7 cellular contexts compared by ENCODE assay signal in genomic region chr15:73539212-73539594, GRCh38.
DNase-seq lines count a peak whose midpoint lies in the region; ATAC-seq and TF ChIP-seq lines count a peak whose summit lies in the region.
"Not testable (repeated sequence)": the region's sequence is repeated elsewhere in the genome, so short reads cannot be mapped to it uniquely, and the experiment has no call there.

No MANE protein-coding gene starts in this region.

- TF ChIP-seq POLR2A in right lobe of liver (IDR thresholded peaks at IDR 0.05); transverse colon (IDR thresholded peaks at IDR 0.05): not testable (repeated sequence)

- not testable (repeated sequence) for H2AK5ac ChIP-seq in trophoblast cell (ENCODE audit: low read length)

- intact Hi-C loops in MCF 10A (cut with micrococcal nuclease); right lobe of liver (cut with DNase I); transverse colon (cut with DNase I; ENCODE audit: low total_unique reads): not testable (repeated sequence)

- in situ Hi-C loops in Caki2 (cut with HindIII; ENCODE audit: low pct_unique_long_range_greater_than_20kb, low sequenced_read_pairs); transverse colon (cut with MboI; ENCODE audit: low pct_ligation_motif_present in 1 of 4, low pct_unique_long_range_greater_than_20kb in 1 of 4, low sequenced_read_pairs in 3 of 4): not testable (repeated sequence)

- H3K23ac ChIP-seq in trophoblast cell (ENCODE audit: low read length) = not testable (repeated sequence)

- not testable (repeated sequence) for H3K14ac ChIP-seq in trophoblast cell (ENCODE audit: low read length)

- H2AFZ ChIP-seq in trophoblast cell (ENCODE audit: insufficient read depth, low read length, poor library complexity) = not testable (repeated sequence)

- not testable (repeated sequence) for BruUV-seq in MCF 10A (replicated peaks; lab: Mats Ljungman, UMichigan)

- WGBS in right lobe of liver (ENCODE audit: insufficient coverage, low coverage, low lambda C conversion rate, missing lambda C conversion rate) = 74% methylated on average over 3 of the region's 7 CpGs
- no CpG with 5 or more reads among the region's 7 CpGs for WGBS in trophoblast cell (ENCODE audit: extremely low coverage, insufficient coverage, insufficient read length)
- 25 to 37% methylated on average over 5 to 7 of the region's 7 CpGs for WGBS in transverse colon (ENCODE audit: low coverage in 1 of 2), 2 donors

- not testable (repeated sequence) for H3K79me1 ChIP-seq in trophoblast cell (ENCODE audit: low read length)

- H3K9me3 Mint-ChIP-seq in MCF 10A (ENCODE audit: unreplicated experiment) = not testable (repeated sequence)

- H3K9ac ChIP-seq in trophoblast cell (ENCODE audit: low read length) = not testable (repeated sequence)

- POLR2A ChIA-PET in MCF 10A (lab: Yijun Ruan, JAX) = interaction anchor here (0.7 kb wide), 1 partner anchor 40 kb away, joined by 3 read pairs; no protein-coding TSS in a partner anchor

- H4K8ac ChIP-seq in trophoblast cell (ENCODE audit: low read depth, low read length) = not testable (repeated sequence)

- H2BK12ac ChIP-seq in trophoblast cell (ENCODE audit: low read length) = not testable (repeated sequence)

- not testable (repeated sequence) for H4K91ac ChIP-seq in trophoblast cell (ENCODE audit: low read depth, low read length)

- not testable (repeated sequence) for H3K36me3 Mint-ChIP-seq in MCF 10A (ENCODE audit: insufficient read depth, unreplicated experiment)

- ATAC-seq in foreskin keratinocyte = peak; percentile 14
- peak in 1 of 4 donors; percentile 18 for ATAC-seq in right lobe of liver

- not testable (repeated sequence) for H3K4me3 ChIP-seq in right lobe of liver; trophoblast cell (ENCODE audit: low read depth, low read length); transverse colon

- H3K9me3 ChIP-seq in right lobe of liver; trophoblast cell (ENCODE audit: insufficient read depth, low read depth, low read length); transverse colon: not testable (repeated sequence)

- not testable (repeated sequence) for H3K27ac Mint-ChIP-seq in MCF 10A (ENCODE audit: low read depth, unreplicated experiment)

- TF ChIP-seq EP300 in transverse colon (IDR thresholded peaks at IDR 0.05; ENCODE audit: low read depth) = not testable (repeated sequence)

- H3K36me3 ChIP-seq in right lobe of liver; trophoblast cell (ENCODE audit: control insufficient read depth in 1 of 2, insufficient read depth in 2 of 2, low read length in 2 of 2); transverse colon: not testable (repeated sequence)

- H3K4me1 ChIP-seq in foreskin keratinocyte; right lobe of liver; trophoblast cell (ENCODE audit: control insufficient read depth in 1 of 2, insufficient read depth in 2 of 2, low read length in 2 of 2): not testable (repeated sequence)
- H3K4me1 ChIP-seq in transverse colon = peaks cover 0 to 26% (median 3%) of the 10 kb centered on the region in 4 donors

- not testable (repeated sequence) for H3K27ac ChIP-seq in foreskin keratinocyte; right lobe of liver; trophoblast cell (ENCODE audit: low read depth, low read length); transverse colon

- not testable (repeated sequence) for H3K79me2 ChIP-seq in trophoblast cell (ENCODE audit: control insufficient read depth, insufficient read depth, low read length, poor library complexity)

- peaks cover 16% of the 10 kb centered on the region for H3K27me3 ChIP-seq in foreskin keratinocyte
- H3K27me3 ChIP-seq in right lobe of liver; trophoblast cell (ENCODE audit: insufficient read depth, low read length); transverse colon: not testable (repeated sequence)

- H3K4ac ChIP-seq in trophoblast cell (ENCODE audit: low read depth, low read length) = not testable (repeated sequence)

- H3K4me3 Mint-ChIP-seq in MCF 10A (ENCODE audit: unreplicated experiment) = not testable (repeated sequence)

- H4K12ac ChIP-seq in trophoblast cell (ENCODE audit: low read depth, low read length) = not testable (repeated sequence)

- H3K18ac ChIP-seq in trophoblast cell (ENCODE audit: low read length) = not testable (repeated sequence)

- TF ChIP-seq CTCF in MCF 10A (IDR thresholded peaks at IDR 0.05; ENCODE audit: unreplicated experiment); foreskin keratinocyte (conservative IDR thresholded peaks at IDR 0.05); right lobe of liver (IDR thresholded peaks at IDR 0.05); transverse colon (IDR thresholded peaks at IDR 0.05): not testable (repeated sequence)

- H2BK120ac ChIP-seq in trophoblast cell (ENCODE audit: insufficient read depth, low read length, poor library complexity) = not testable (repeated sequence)

- H2BK5ac ChIP-seq in trophoblast cell (ENCODE audit: low read depth, low read length, poor library complexity) = not testable (repeated sequence)

- not testable (repeated sequence) for H3K4me1 Mint-ChIP-seq in MCF 10A (ENCODE audit: insufficient read depth, unreplicated experiment)

- H3K4me2 ChIP-seq in trophoblast cell (ENCODE audit: low read length) = not testable (repeated sequence)

- not testable (repeated sequence) for H3K27me3 Mint-ChIP-seq in MCF 10A (ENCODE audit: insufficient read depth, unreplicated experiment)

- CTCF ChIA-PET in MCF 10A (lab: Yijun Ruan, JAX) = not testable (repeated sequence)

- peak; percentile 10 for DNase-seq in Caki2 (ENCODE audit: low read depth)
- DNase-seq in M059J (ENCODE audit: low read depth) = peak; percentile 11
- peak; percentile 48 for DNase-seq in MCF 10A (ENCODE audit: unreplicated experiment)
- peak in 1 of 2 donors; percentile 22 for DNase-seq in foreskin keratinocyte
- peak in 2 of 3 donors; percentile 22 to 59 for DNase-seq in right lobe of liver
- peak; percentile 3 to 32 for DNase-seq in trophoblast cell
- peak; percentile 44 for DNase-seq in transverse colon
